In the genomic region with DNA sequence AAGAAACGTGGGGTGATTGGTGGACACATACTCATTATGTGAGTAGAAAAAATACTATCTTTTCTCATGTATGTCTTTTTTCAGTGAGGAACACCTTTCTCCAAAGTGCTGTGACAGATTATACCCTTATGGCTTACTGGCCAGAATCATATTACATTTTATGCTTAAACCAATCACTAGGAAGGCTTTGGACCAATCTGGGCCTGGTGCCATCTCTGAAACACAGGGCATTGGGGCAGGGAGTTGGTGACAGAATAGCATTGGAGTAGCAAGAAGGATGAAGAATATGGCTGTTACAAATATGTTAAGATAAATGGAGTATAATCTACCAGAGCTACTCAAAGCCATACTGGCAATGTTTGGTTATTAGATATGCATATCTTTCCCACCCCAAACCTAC, we compare ENCODE assay signal across 24 cellular contexts. TPM values are rescaled to one million over a fixed set of nuclear protein-coding genes. Genes with fewer than 3 reads are reported as not detected.
DNase-seq lines count a peak whose midpoint lies in the region; ATAC-seq and TF ChIP-seq lines count a peak whose summit lies in the region.
"Had no signal": no experiment of that assay in that cellular context is flagged by ENCODE, and none has a peak within 500 bp of the region (broad histone marks: within the 10 kb centered on the region; RNA-seq: fewer than 3 reads in every experiment).

No MANE protein-coding gene starts in this region.

- H3K27ac Mint-ChIP-seq in CD8-positive, alpha-beta T cell: peak overlapping the region; percentile 90

- peaks cover 90% of the 10 kb centered on the region for H3K79me2 ChIP-seq in PC-3 (ENCODE audit: low read length)

- no TSS peak for BruUV-seq in PC-3 (replicated peaks; lab: Mats Ljungman, UMichigan)

- H3K27me3 ChIP-seq in CD8-positive, alpha-beta T cell (ENCODE audit: insufficient read depth, low read length): no peaks in the 10 kb centered on the region
- H3K27me3 ChIP-seq in PC-3 (ENCODE audit: low read length) (no peaks in the 10 kb centered on the region), iPS-20b (ENCODE audit: insufficient read depth, low read length) (no peaks in the 10 kb centered on the region)
- H3K27me3 ChIP-seq: BE2C, pancreas had no signal

- peaks cover 93% of the 10 kb centered on the region for H3K4me1 Mint-ChIP-seq in CD8-positive, alpha-beta T cell (ENCODE audit: low read depth)

- H3K4me3 Mint-ChIP-seq in CD8-positive, alpha-beta T cell: no peak overlapping the region
- H3K4me3 Mint-ChIP-seq: activated CD4-positive, alpha-beta T cell treated with anti-CD3 and anti-CD28 coated beads for 36 hours had no signal

- H3K9me3 ChIP-seq in CD8-positive, alpha-beta T cell (ENCODE audit: low read length): no peaks in the 10 kb centered on the region
- H3K9me3 ChIP-seq in PC-3 (ENCODE audit: low read length) (no peaks in the 10 kb centered on the region), iPS-20b (ENCODE audit: insufficient read depth, low read depth, low read length) (no peaks in the 10 kb centered on the region)
- H3K9me3 ChIP-seq: BE2C, pancreas had no signal

- no peaks in the 10 kb centered on the region for H3F3A ChIP-seq in PC-3 (ENCODE audit: low read length, unreplicated experiment)

- no peak for TF ChIP-seq CTCF in CD8-positive, alpha-beta T cell (IDR thresholded peaks at IDR 0.05)
- TF ChIP-seq CTCF in PC-3 (conservative IDR thresholded peaks at IDR 0.05; ENCODE audit: low read depth, low read length): no peak

- no peak for ATAC-seq in CD8-positive, alpha-beta T cell
- ATAC-seq in PC-3: no peak
- no peak for ATAC-seq in HG03457 (IDR thresholded peaks at IDR 0.05; ENCODE audit: unreplicated experiment)
- ATAC-seq: activated CD4-positive, alpha-beta T cell treated with anti-CD3 and anti-CD28 coated beads for 36 hours; Right ventricle myocardium inferior; sciatic nerve had no signal

- no peaks in the 10 kb centered on the region for H3K9me3 Mint-ChIP-seq in CD8-positive, alpha-beta T cell

- POLR2A ChIA-PET in CD8-positive, alpha-beta T cell (lab: Charles Lee): interaction anchor here (7.0 kb wide), 1 partner anchor 10 kb away, joined by 47 read pairs; a partner anchor contains a TSS
- POLR2A ChIA-PET in PC-3 (lab: Charles Lee; ENCODE audit: unreplicated experiment): no interaction called here

- H3K36me3 Mint-ChIP-seq in CD8-positive, alpha-beta T cell: peaks cover 12% of the 10 kb centered on the region

- CTCF ChIA-PET in CD8-positive, alpha-beta T cell (lab: Charles Lee): interaction anchor here (1.3 to 3.0 kb wide), 4 partner anchors 9 to 153 kb away, joined by 4 to 9 read pairs (median 6); a partner anchor contains a TSS
- CTCF ChIA-PET in PC-3 (lab: Charles Lee): no interaction called here

- H3K36me3 ChIP-seq in CD8-positive, alpha-beta T cell (ENCODE audit: insufficient read depth, low read length): no peaks in the 10 kb centered on the region
- H3K36me3 ChIP-seq in PC-3 (ENCODE audit: low read depth, low read length) (peaks cover 3% of the 10 kb centered on the region; the same call in 1 of the 2 replicates), iPS-20b (ENCODE audit: insufficient read depth, low read depth, low read length) (peaks cover 53% of the 10 kb centered on the region)
- H3K36me3 ChIP-seq: BE2C, pancreas had no signal

- peaks cover 66% of the 10 kb centered on the region for H3K4me1 ChIP-seq in CD8-positive, alpha-beta T cell (ENCODE audit: insufficient read depth, low read length)
- H3K4me1 ChIP-seq in PC-3 (ENCODE audit: insufficient read depth, low read length) (peaks cover 15% of the 10 kb centered on the region; the same call in 1 of the 2 replicates), iPS-20b (ENCODE audit: insufficient read depth, low read length) (peaks cover 73% of the 10 kb centered on the region)
- H3K4me1 ChIP-seq: BE2C had no signal

- H3K9ac ChIP-seq in PC-3 (ENCODE audit: low read length): no peak overlapping the region
- H3K9ac ChIP-seq in iPS-20b (ENCODE audit: low read depth, low read length): 0 out of 2 replicates have a peak overlapping the region, but pooled peaks have one; percentile 84
- H3K9ac ChIP-seq: GM23248 had no signal

- no peak overlapping the region for H3K4me3 ChIP-seq in CD8-positive, alpha-beta T cell (ENCODE audit: low read depth, low read length)
- H3K4me3 ChIP-seq in PC-3 (ENCODE audit: low read length) (no peak overlapping the region), iPS-20b (ENCODE audit: low read length) (peak overlapping the region; percentile 59; the same call in 1 of the 2 replicates)
- H3K4me3 ChIP-seq: GM23248, pancreas had no signal

- no peaks in the 10 kb centered on the region for H3K9me2 ChIP-seq in PC-3 (replicated peaks; ENCODE audit: low read length)

- peak; percentile 32 for DNase-seq in NCI-H82 (lab: John Stamatoyannopoulos, UW)
- DNase-seq in NCI-H82 treated with DMSO at 0.1 percent for 48 hours (lab: John Stamatoyannopoulos, UW; ENCODE audit: unreplicated experiment): no peak
- no peak for DNase-seq in CD8-positive, alpha-beta T cell
- DNase-seq in PC-3: peak; percentile 15
- DNase-seq in NCI-H187 (lab: John Stamatoyannopoulos, UW): no peak
- no peak for DNase-seq in DMS79 (lab: John Stamatoyannopoulos, UW)
- DNase-seq: activated CD4-positive, alpha-beta T cell treated with anti-CD3 and anti-CD28 coated beads for 36 hours; activated effector memory CD4-positive, alpha-beta T cell treated with anti-CD3 and anti-CD28 coated beads, Interleukin-2, amount 50 U/mL, for 16 hours; amygdala; BE2C; central memory CD4-positive, alpha-beta T cell; foreskin melanocyte; GDM1; GM23248; hypothalamus; KBM-7; mammary epithelial cell; NCI-H2029; NCI-H510A had no signal

- H3K4me2 ChIP-seq in PC-3 (ENCODE audit: low read length): no peak overlapping the region

- no peaks in the 10 kb centered on the region for H3K27me3 Mint-ChIP-seq in CD8-positive, alpha-beta T cell (ENCODE audit: low read depth)
- H3K27me3 Mint-ChIP-seq: activated CD4-positive, alpha-beta T cell treated with anti-CD3 and anti-CD28 coated beads for 36 hours had no signal

- no peak overlapping the region for H2AFZ ChIP-seq in PC-3 (ENCODE audit: low read length)
- H2AFZ ChIP-seq: GM23248 had no signal

- H3K27ac ChIP-seq in CD8-positive, alpha-beta T cell (ENCODE audit: low read depth, low read length): no peak overlapping the region
- H3K27ac ChIP-seq in PC-3 (ENCODE audit: low read length): no peak overlapping the region
- H3K27ac ChIP-seq in iPS-20b (ENCODE audit: low read length): no peak overlapping the region
- H3K27ac ChIP-seq: GM23248, pancreas had no signal

- peaks cover 19% of the 10 kb centered on the region for H4K20me1 ChIP-seq in PC-3 (ENCODE audit: low read length)

- intact Hi-C loops in CD8-positive, alpha-beta T cell (cut with DNase I, micrococcal nuclease): no loop called here
- intact Hi-C loops in PC-3 (cut with micrococcal nuclease): no loop called here

RNA-seq across cellular contexts. Expression of a gene that starts 10.2 kb away (rescaled TPM):
- 10 to 100 TPM; 43.9 to 48.2 TPM for total RNA-seq in CD8-positive, alpha-beta T cell
- 48.4 and 55.8 TPM in 2 replicates for total RNA-seq in PC-3 (2014; rRNA removed)

Comparison
In these comparisons a context has a peak if more than half of its experiments do, and no peak if none do; other contexts are left out.
1. DNase-seq: peak in NCI-H82 (single experiment) and PC-3 (single experiment); none in NCI-H82 treated with DMSO at 0.1 percent for 48 hours (single experiment), CD8-positive, alpha-beta T cell (0 of 7), NCI-H187 (0 of 2) and DMS79 (single experiment).